Comparison of ENCODE assay signal across 20 cellular contexts in the genomic region with DNA sequence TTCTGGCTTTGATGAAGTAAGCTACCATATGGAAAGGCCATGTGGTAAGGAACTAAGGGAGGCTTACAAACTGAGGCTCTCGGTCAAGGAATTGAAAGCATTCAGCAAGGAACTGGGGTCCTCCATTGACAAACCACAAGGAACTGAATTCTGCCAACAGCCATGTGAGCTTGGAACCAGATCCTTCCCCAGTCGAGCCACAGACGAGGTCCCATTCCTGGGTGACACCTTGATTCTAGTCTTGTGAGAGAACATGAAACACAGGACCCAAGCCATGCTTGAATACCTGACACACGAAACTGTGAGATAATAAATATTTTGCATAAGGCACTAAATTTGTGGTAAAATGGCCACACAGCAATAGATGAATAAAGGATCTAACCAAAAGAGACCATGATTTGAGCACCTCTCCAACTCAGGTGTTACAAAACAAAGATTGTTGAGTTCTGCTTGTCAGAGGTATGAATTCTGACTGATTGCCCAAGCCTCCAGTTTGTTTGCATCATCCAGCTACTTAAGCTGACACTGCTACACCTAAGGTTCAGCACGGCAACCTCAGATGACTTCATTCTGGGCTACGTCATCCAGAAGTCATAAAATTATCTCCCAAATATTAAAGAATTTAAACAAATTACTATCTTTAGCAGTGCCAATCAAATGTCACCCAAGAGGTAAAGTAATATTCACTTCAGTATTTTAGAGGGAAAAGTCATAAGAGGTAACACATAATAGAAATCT. TPM values are rescaled to one million over a fixed set of nuclear protein-coding genes. Genes with fewer than 3 reads are reported as not detected.
DNase-seq lines count a peak whose midpoint lies in the region; ATAC-seq and TF ChIP-seq lines count a peak whose summit lies in the region.
"Had no signal": no experiment of that assay in that cellular context is flagged by ENCODE, and none has a peak within 500 bp of the region (broad histone marks: within the 10 kb centered on the region; RNA-seq: fewer than 3 reads in every experiment).

No MANE protein-coding gene starts in this region.

- peaks cover 4% of the 10 kb centered on the region for H3K4me1 Mint-ChIP-seq in WTC11
- H3K4me1 Mint-ChIP-seq in activated naive CD8-positive, alpha-beta T cell treated with anti-CD3 and anti-CD28 coated beads for 36 hours = no peaks in the 10 kb centered on the region

- no peak overlapping the region for H3K27ac ChIP-seq in HEK293 (ENCODE audit: extremely low read depth, low read depth, low read length)
- H3K27ac ChIP-seq: C4-2B, GM23248, KMS-11 had no signal

- H3K4me3 Mint-ChIP-seq in WTC11 = no peak overlapping the region
- H3K4me3 Mint-ChIP-seq in activated naive CD8-positive, alpha-beta T cell treated with anti-CD3 and anti-CD28 coated beads for 36 hours = no peak overlapping the region

- H3K27me3 Mint-ChIP-seq in WTC11 (ENCODE audit: low read depth) = no peaks in the 10 kb centered on the region
- no peaks in the 10 kb centered on the region for H3K27me3 Mint-ChIP-seq in activated naive CD8-positive, alpha-beta T cell treated with anti-CD3 and anti-CD28 coated beads for 36 hours

- no peaks in the 10 kb centered on the region for H3K4me1 ChIP-seq in HEK293 (ENCODE audit: control insufficient read depth, insufficient read depth, low read length)

- H3K27ac Mint-ChIP-seq in WTC11 = no peak overlapping the region
- H3K27ac Mint-ChIP-seq in activated naive CD8-positive, alpha-beta T cell treated with anti-CD3 and anti-CD28 coated beads for 36 hours = no peak overlapping the region

- no peaks in the 10 kb centered on the region for H3K36me3 ChIP-seq in HEK293 (ENCODE audit: control insufficient read depth in 2 of 2, insufficient read depth in 1 of 2, low read length in 2 of 2)
- H3K36me3 ChIP-seq: MG63 had no signal

- H3K9me3 Mint-ChIP-seq in WTC11 = no peaks in the 10 kb centered on the region
- peaks cover 1% of the 10 kb centered on the region for H3K9me3 Mint-ChIP-seq in activated naive CD8-positive, alpha-beta T cell treated with anti-CD3 and anti-CD28 coated beads for 36 hours

- H3K9me3 ChIP-seq in HEK293 (ENCODE audit: control insufficient read depth, insufficient read depth, low read depth, low read length) = no peaks in the 10 kb centered on the region
- H3K9me3 ChIP-seq: MG63 had no signal

- DNase-seq in LoVo (ENCODE audit: low spot score) = peak; percentile 22
- DNase-seq in WTC11 (ENCODE audit: low spot score) = no peak
- DNase-seq in left lobe of liver (ENCODE audit: low spot score) = peak; percentile 46
- DNase-seq in activated naive CD8-positive, alpha-beta T cell treated with anti-CD3 and anti-CD28 coated beads for 36 hours = no peak
- DNase-seq in kidney glomerular epithelial cell (lab: John Stamatoyannopoulos, UW) = no peak
- DNase-seq: GF-D8; GM23248; MG63; NCI-H1417 treated with DMSO at 0.1 percent for 48 hours; NCI-H1930; NCI-H524 treated with DMSO at 0.1 percent for 48 hours; NK-92 treated with Interleukin-12 subunit alpha and Interleukin-12 subunit beta, amount 100 ng/mL, for 24 hours; PC-3; SW 1271 had no signal

- ATAC-seq in WTC11 (no peak), left lobe of liver (peak; percentile 82), HG02678 (IDR thresholded peaks at IDR 0.05; ENCODE audit: unreplicated experiment) (no peak)
- ATAC-seq: PC-3 had no signal

- CTCF ChIA-PET in HEK293 (lab: Yijun Ruan, JAX) (no interaction called here), WTC11 (lab: Charles Lee) (interaction anchor here (0.6 kb wide), 1 partner anchor 252 kb away, joined by 4 read pairs; no protein-coding TSS in a partner anchor)

- TF ChIP-seq CTCF in HEK293 (tag by site-specific recombination; IDR thresholded peaks at IDR 0.05) (no peak), WTC11 (IDR thresholded peaks at IDR 0.05) (no peak)

- no peak overlapping the region for H3K4me3 ChIP-seq in HEK293 (ENCODE audit: low read depth, low read length)
- H3K4me3 ChIP-seq: GM23248, MG63 had no signal

- no peaks in the 10 kb centered on the region for H3K36me3 Mint-ChIP-seq in WTC11
- H3K36me3 Mint-ChIP-seq in activated naive CD8-positive, alpha-beta T cell treated with anti-CD3 and anti-CD28 coated beads for 36 hours = no peaks in the 10 kb centered on the region

- POLR2A ChIA-PET in HEK293 (lab: Yijun Ruan, JAX) (no interaction called here), WTC11 (lab: Charles Lee) (no interaction called here)

TF ChIP-seq in HEK293, 187 proteins besides CTCF, POLR2A, EP300 and RAD21 (continues in another document):
- no peak for TF ChIP-seq ZNF404 (tag by site-specific recombination; IDR thresholded peaks at IDR 0.05)
- TF ChIP-seq ATF2 (tag by site-specific recombination; IDR thresholded peaks at IDR 0.05; ENCODE audit: low read depth) = peak; percentile 62
- TF ChIP-seq ZNF221 (tag by site-specific recombination; IDR thresholded peaks at IDR 0.05; ENCODE audit: borderline replicate concordance) = no peak

TF ChIP-seq in WTC11, 78 proteins besides CTCF, POLR2A, EP300 and RAD21:
- TF ChIP-seq CREB1 (CRISPR knock-in tag; IDR thresholded peaks at IDR 0.05) = no peak
- peak; percentile 90 for TF ChIP-seq GABPB1 (CRISPR knock-in tag; IDR thresholded peaks at IDR 0.05)

RNA-seq across cellular contexts. Expression of gene GARIN6, which starts 59.4 kb away (rescaled TPM):
- total RNA-seq in WTC11 (2021) = not detected in 3 replicates
- not detected for total RNA-seq in left lobe of liver
- total RNA-seq in activated naive CD8-positive, alpha-beta T cell treated with anti-CD3 and anti-CD28 coated beads for 36 hours = not detected
- total RNA-seq: Daoy, GM23248, PC-3, SK-MEL-5 had no signal

Comparison
In these comparisons a context has a peak if more than half of its experiments do, and no peak if none do; other contexts are left out.
1. DNase-seq: peak in LoVo (single experiment) and left lobe of liver (single experiment); none in WTC11 (single experiment), activated naive CD8-positive, alpha-beta T cell treated with anti-CD3 and anti-CD28 coated beads for 36 hours (single experiment) and kidney glomerular epithelial cell (single experiment).
2. Of the 8 proteins assayed by ChIP-seq in both HEK293 and WTC11: peak only in HEK293: ATF2 and ZBTB21; only in WTC11: none; in both: none; in neither: 6.